In genomic region chr17:64739316-64740058, GRCh38 we compare ENCODE assay signal across 12 cellular contexts.
A peak's percentile ranks its signal among the peaks of the same experiment; 100 is the strongest.
DNase-seq lines count a peak whose midpoint lies in the region; ATAC-seq and TF ChIP-seq lines count a peak whose summit lies in the region.
"Had no signal": no experiment of that assay in that cellular context is flagged by ENCODE, and none has a peak within 500 bp of the region (broad histone marks: within the 10 kb centered on the region; RNA-seq: fewer than 3 reads in every experiment).

No MANE protein-coding gene starts in this region.

- peaks cover 25% of the 10 kb centered on the region for H3K4me1 ChIP-seq in suprapubic skin
- H3K4me1 ChIP-seq in hepatocyte (ENCODE audit: insufficient read depth): no peaks in the 10 kb centered on the region

- no peak overlapping the region for H3K27ac Mint-ChIP-seq in activated CD4-positive, alpha-beta T cell treated with anti-CD3 and anti-CD28 coated beads for 36 hours
- H3K27ac Mint-ChIP-seq in activated CD4-positive, alpha-beta T cell treated with anti-CD3 and anti-CD28 coated beads, Interleukin-2, amount 10 ng/mL, durations not matched to agents 24 days and 14 days: no peak overlapping the region
- peak overlapping the region in 1 of 7 donors; percentile 43 for H3K27ac Mint-ChIP-seq in CD14-positive monocyte

- H3K27ac ChIP-seq in suprapubic skin (peak overlapping the region; percentile 24), hepatocyte (no peak overlapping the region)

- H3K27me3 ChIP-seq in suprapubic skin (no peaks in the 10 kb centered on the region), hepatocyte (no peaks in the 10 kb centered on the region)

- H3K79me2 ChIP-seq in hepatocyte: no peaks in the 10 kb centered on the region

- POLR2A ChIA-PET in activated CD4-positive, alpha-beta T cell treated with anti-CD3 and anti-CD28 coated beads for 36 hours (lab: Charles Lee): no interaction called here

- H3K4me3 Mint-ChIP-seq in activated CD4-positive, alpha-beta T cell treated with anti-CD3 and anti-CD28 coated beads for 36 hours: no peak overlapping the region
- H3K4me3 Mint-ChIP-seq in activated CD4-positive, alpha-beta T cell treated with anti-CD3 and anti-CD28 coated beads, Interleukin-2, amount 10 ng/mL, durations not matched to agents 24 days and 14 days: no peak overlapping the region
- no peak overlapping the region for H3K4me3 Mint-ChIP-seq in CD14-positive monocyte

- H3K36me3 Mint-ChIP-seq in activated CD4-positive, alpha-beta T cell treated with anti-CD3 and anti-CD28 coated beads for 36 hours (ENCODE audit: low read depth): no peaks in the 10 kb centered on the region
- no peaks in the 10 kb centered on the region for H3K36me3 Mint-ChIP-seq in activated CD4-positive, alpha-beta T cell treated with anti-CD3 and anti-CD28 coated beads, Interleukin-2, amount 10 ng/mL, durations not matched to agents 24 days and 14 days (ENCODE audit: low read depth)
- H3K36me3 Mint-ChIP-seq in CD14-positive monocyte: peaks cover 0 to 13% of the 10 kb centered on the region in 2 donors
- H3K36me3 Mint-ChIP-seq: naive thymus-derived CD8-positive, alpha-beta T cell had no signal

- ATAC-seq in activated CD4-positive, alpha-beta T cell treated with anti-CD3 and anti-CD28 coated beads for 36 hours: peak; percentile 20
- ATAC-seq: naive thymus-derived CD8-positive, alpha-beta T cell had no signal

- no peak for TF ChIP-seq POLR2A in suprapubic skin (IDR thresholded peaks at IDR 0.05)

- no peaks in the 10 kb centered on the region for H3K27me3 Mint-ChIP-seq in activated CD4-positive, alpha-beta T cell treated with anti-CD3 and anti-CD28 coated beads for 36 hours
- H3K27me3 Mint-ChIP-seq in activated CD4-positive, alpha-beta T cell treated with anti-CD3 and anti-CD28 coated beads, Interleukin-2, amount 10 ng/mL, durations not matched to agents 24 days and 14 days: no peaks in the 10 kb centered on the region
- H3K27me3 Mint-ChIP-seq in CD14-positive monocyte (ENCODE audit: low read depth in 3 of 3): no peaks in the 10 kb centered on the region
- H3K27me3 Mint-ChIP-seq: naive thymus-derived CD8-positive, alpha-beta T cell had no signal

- H3K9me3 ChIP-seq in suprapubic skin (no peaks in the 10 kb centered on the region), hepatocyte (ENCODE audit: low read depth) (no peaks in the 10 kb centered on the region)

- TF ChIP-seq EP300 in suprapubic skin (IDR thresholded peaks at IDR 0.05): no peak

- no peak overlapping the region for H3K4me2 ChIP-seq in hepatocyte

- TF ChIP-seq CTCF in astrocyte of the spinal cord (IDR thresholded peaks at IDR 0.05; ENCODE audit: low read depth, low read length): no peak
- no peak for TF ChIP-seq CTCF in suprapubic skin (IDR thresholded peaks at IDR 0.05)
- TF ChIP-seq CTCF in hepatocyte (IDR thresholded peaks at IDR 0.05; ENCODE audit: poor library complexity): no peak
- TF ChIP-seq CTCF in CD14-positive monocyte (IDR thresholded peaks at IDR 0.05): no peak

- H4K20me1 ChIP-seq in hepatocyte (ENCODE audit: insufficient read depth, poor library complexity, severe bottlenecking): no peaks in the 10 kb centered on the region

- H3K9me2 ChIP-seq in hepatocyte (replicated peaks; ENCODE audit: insufficient read depth): no peaks in the 10 kb centered on the region

- in situ Hi-C loops in astrocyte of the spinal cord (cut with HindIII; ENCODE audit: low sequenced_read_pairs): no loop called here

- H3K4me3 ChIP-seq in astrocyte of the spinal cord (ENCODE audit: low read depth, low read length) (no peak overlapping the region), suprapubic skin (no peak overlapping the region), hepatocyte (no peak overlapping the region)

- intact Hi-C loops in activated CD4-positive, alpha-beta T cell treated with anti-CD3 and anti-CD28 coated beads for 36 hours (cut with DNase I, micrococcal nuclease): loop anchor here (5.0 to 10.0 kb wide), 2 partner anchors 75 to 417 kb away; partner anchors contain the start of gene SMURF2 (in 1 of the 2)
- intact Hi-C loops in activated CD4-positive, alpha-beta T cell treated with anti-CD3 and anti-CD28 coated beads, Interleukin-2, amount 10 ng/mL, durations not matched to agents 24 days and 14 days (cut with micrococcal nuclease): loop anchor here (5.0 kb wide), 1 partner anchor 77 kb away; the partner anchor contains the start of gene SMURF2
- intact Hi-C loops in CD14-positive monocyte (cut with micrococcal nuclease): no loop called here

- CTCF ChIA-PET in activated CD4-positive, alpha-beta T cell treated with anti-CD3 and anti-CD28 coated beads for 36 hours (lab: Charles Lee): interaction anchor here (1.2 kb wide), 1 partner anchor 319 kb away, joined by 3 read pairs; no protein-coding TSS in a partner anchor

- no peak overlapping the region for H2AFZ ChIP-seq in hepatocyte

- WGBS in suprapubic skin: 65% methylated on average over 6 of the region's 9 CpGs
- WGBS in hepatocyte (ENCODE audit: low lambda C conversion rate, missing lambda C conversion rate): 75% methylated on average over 8 of the region's 9 CpGs

- H3K4me1 Mint-ChIP-seq in activated CD4-positive, alpha-beta T cell treated with anti-CD3 and anti-CD28 coated beads for 36 hours: peaks cover 9% of the 10 kb centered on the region
- H3K4me1 Mint-ChIP-seq in activated CD4-positive, alpha-beta T cell treated with anti-CD3 and anti-CD28 coated beads, Interleukin-2, amount 10 ng/mL, durations not matched to agents 24 days and 14 days: peaks cover 11% of the 10 kb centered on the region
- peaks cover 26% of the 10 kb centered on the region for H3K4me1 Mint-ChIP-seq in CD14-positive monocyte

- no peaks in the 10 kb centered on the region for H3K9me3 Mint-ChIP-seq in activated CD4-positive, alpha-beta T cell treated with anti-CD3 and anti-CD28 coated beads for 36 hours (ENCODE audit: low read depth)
- H3K9me3 Mint-ChIP-seq in activated CD4-positive, alpha-beta T cell treated with anti-CD3 and anti-CD28 coated beads, Interleukin-2, amount 10 ng/mL, durations not matched to agents 24 days and 14 days: no peaks in the 10 kb centered on the region
- no peaks in the 10 kb centered on the region for H3K9me3 Mint-ChIP-seq in CD14-positive monocyte
- H3K9me3 Mint-ChIP-seq: naive thymus-derived CD8-positive, alpha-beta T cell had no signal

- H3K36me3 ChIP-seq in suprapubic skin (no peaks in the 10 kb centered on the region), hepatocyte (replicated peaks; ENCODE audit: insufficient read depth, low read depth) (no peaks in the 10 kb centered on the region)

- no peak for DNase-seq in activated CD4-positive, alpha-beta T cell treated with anti-CD3 and anti-CD28 coated beads for 36 hours
- DNase-seq in activated CD4-positive, alpha-beta T cell treated with anti-CD3 and anti-CD28 coated beads, Interleukin-2, amount 10 ng/mL, durations not matched to agents 24 days and 14 days: no peak
- DNase-seq in astrocyte of the spinal cord (ENCODE audit: low read depth, low spot score) (peak; percentile 55), iPS-NIHi11 (ENCODE audit: low spot score) (peak; percentile 35), suprapubic skin (ENCODE audit: low spot score in 2 of 2) (peak; percentile 40 to 45), hepatocyte (ENCODE audit: low spot score) (no peak), CD14-positive monocyte (ENCODE audit: low spot score) (no peak)
- DNase-seq in activated CD4-positive, CD25-positive, alpha-beta regulatory T cell treated with anti-CD3 and anti-CD28 coated beads, Interleukin-2, amount 50 U/mL, for 72 hours: no peak
- DNase-seq: activated CD4-positive, alpha-beta T cell treated with anti-CD3 and anti-CD28 coated beads for 4 hours; GDM1; naive thymus-derived CD8-positive, alpha-beta T cell; NCI-H1436 had no signal

Comparison
In these comparisons a context has a peak if more than half of its experiments do, and no peak if none do; other contexts are left out.
1. DNase-seq: peak in astrocyte of the spinal cord (single experiment), iPS-NIHi11 (single experiment) and suprapubic skin (2 of 2); none in activated CD4-positive, alpha-beta T cell treated with anti-CD3 and anti-CD28 coated beads for 36 hours (single experiment), activated CD4-positive, alpha-beta T cell treated with anti-CD3 and anti-CD28 coated beads, Interleukin-2, amount 10 ng/mL, durations not matched to agents 24 days and 14 days (single experiment), activated CD4-positive, CD25-positive, alpha-beta regulatory T cell treated with anti-CD3 and anti-CD28 coated beads, Interleukin-2, amount 50 U/mL, for 72 hours (single experiment), hepatocyte (single experiment) and CD14-positive monocyte (single experiment).
2. intact Hi-C loops: an anchor here in activated CD4-positive, alpha-beta T cell treated with anti-CD3 and anti-CD28 coated beads for 36 hours (5.0 to 10.0 kb wide) and activated CD4-positive, alpha-beta T cell treated with anti-CD3 and anti-CD28 coated beads, Interleukin-2, amount 10 ng/mL, durations not matched to agents 24 days and 14 days (5.0 kb wide); none called in CD14-positive monocyte.